10 cellular contexts compared by ENCODE assay signal in genomic region chr12:45478931-45479330, GRCh38.
ATAC-seq and TF ChIP-seq lines count a peak whose summit lies in the region.
"Had no signal": no experiment of that assay in that cellular context is flagged by ENCODE, and none has a peak within 500 bp of the region (broad histone marks: within the 10 kb centered on the region; RNA-seq: fewer than 3 reads in every experiment).

No MANE protein-coding gene starts in this region.

- no peaks in the 10 kb centered on the region for H3K9me3 ChIP-seq in HEK293 (ENCODE audit: control insufficient read depth, insufficient read depth, low read depth, low read length)
- H3K9me3 ChIP-seq: BE2C, BLaER1 had no signal

- no peak for ATAC-seq in HG03045 (IDR thresholded peaks at IDR 0.05; ENCODE audit: unreplicated experiment)
- ATAC-seq: A549; CD8-positive, alpha-beta T cell had no signal

- no peak for TF ChIP-seq CTCF in HEK293 (tag by site-specific recombination; IDR thresholded peaks at IDR 0.05)

- no peak overlapping the region for H3K27ac ChIP-seq in HEK293 (ENCODE audit: extremely low read depth, low read depth, low read length)
- H3K27ac ChIP-seq: 22Rv1; A549; BLaER1; BLaER1 treated with 17β-estradiol and CSF1 and Interleukin-3, amounts not matched to agents 10 nM and 100 nM; C4-2B had no signal

- no peaks in the 10 kb centered on the region for H3K4me1 ChIP-seq in HEK293 (ENCODE audit: control insufficient read depth, insufficient read depth, low read length)
- H3K4me1 ChIP-seq: A549, Caco-2 had no signal

- H3K4me3 ChIP-seq in HEK293 (ENCODE audit: low read depth, low read length), result no peak overlapping the region
- H3K4me3 ChIP-seq: A549; BLaER1; BLaER1 treated with 17β-estradiol and CSF1 and Interleukin-3, amounts not matched to agents 10 nM and 100 nM had no signal

- H3K36me3 ChIP-seq in HEK293 (ENCODE audit: control insufficient read depth in 2 of 2, insufficient read depth in 1 of 2, low read length in 2 of 2), result no peaks in the 10 kb centered on the region
- H3K36me3 ChIP-seq: BE2C; BLaER1; BLaER1 treated with 17β-estradiol and CSF1 and Interleukin-3, amounts not matched to agents 10 nM and 100 nM had no signal

- CTCF ChIA-PET in HEK293 (lab: Yijun Ruan, JAX), result interaction anchor here (0.7 kb wide), 1 partner anchor 14 kb away, joined by 4 read pairs; no protein-coding TSS in a partner anchor

- POLR2A ChIA-PET in HEK293 (lab: Yijun Ruan, JAX), result no interaction called here

TF ChIP-seq in HEK293, 187 proteins besides CTCF, POLR2A, EP300 and RAD21:
- TF ChIP-seq ZNF791 (tag by site-specific recombination; IDR thresholded peaks at IDR 0.05), result peak; percentile 93
- TF ChIP-seq PATZ1 (tag by site-specific recombination; IDR thresholded peaks at IDR 0.05), result no peak
- TF ChIP-seq SETDB1 (IDR thresholded peaks at IDR 0.05; ENCODE audit: insufficient read length, low read length), result peak; percentile 62
